Comparison of ENCODE assay signal across 21 cellular contexts in the genomic region with DNA sequence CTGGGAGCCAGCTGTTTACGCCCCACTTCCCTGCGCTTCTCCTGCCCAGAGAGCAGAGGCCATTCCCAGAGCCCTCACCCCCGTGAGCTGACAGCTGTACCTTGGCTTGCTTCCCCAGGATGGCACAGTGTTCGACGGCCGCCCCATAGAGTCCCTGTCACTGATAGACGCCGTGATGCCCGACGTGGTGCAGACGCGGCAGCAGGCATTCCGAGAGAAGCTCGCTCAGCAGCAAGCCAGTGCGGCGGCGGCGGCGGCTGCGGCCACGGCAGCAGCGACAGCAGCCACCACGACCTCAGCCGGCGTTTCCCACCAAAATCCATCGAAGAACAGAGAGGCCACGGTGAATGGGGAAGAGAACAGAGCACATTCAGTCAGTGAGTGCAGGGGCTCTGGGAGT.
"Had no signal": no experiment of that assay in that cellular context is flagged by ENCODE, and none has a peak within 500 bp of the region (broad histone marks: within the 10 kb centered on the region; RNA-seq: fewer than 3 reads in every experiment).

No MANE protein-coding gene starts in this region.

- H2AFZ ChIP-seq: hepatocyte had no signal

- DNase-seq: dermis blood vessel endothelial cell; dorsolateral prefrontal cortex; effector CD4-positive, alpha-beta T cell; effector memory CD4-positive, alpha-beta T cell; foreskin keratinocyte; heart left ventricle; hypothalamus; immature natural killer cell; left cardiac atrium; left lung; lower lobe of right lung; mesenchymal stem cell; mucosa of descending colon had no signal

- FAIRE-seq: colon, endothelial cell of umbilical vein, frontal cortex, keratinocyte had no signal

- H3K4me1 ChIP-seq: foreskin keratinocyte, gastroesophageal sphincter, heart left ventricle, left lung, lower lobe of right lung had no signal

- H3K4me3 ChIP-seq: coronary artery, dorsolateral prefrontal cortex, esophagus muscularis mucosa, gastroesophageal sphincter, heart left ventricle, hepatocyte, left lung, lower lobe of right lung, mucosa of descending colon had no signal

- ATAC-seq: foreskin keratinocyte, gastroesophageal sphincter, heart left ventricle, left lung, lower lobe of right lung, mucosa of descending colon had no signal

- H3K4me2 ChIP-seq: hepatocyte had no signal

- H3K36me3 ChIP-seq: lower lobe of right lung had no signal

- H3K27me3 ChIP-seq: esophagus muscularis mucosa, foreskin keratinocyte, gastroesophageal sphincter, heart left ventricle, hepatocyte, left lung had no signal

- H3K9me3 ChIP-seq: esophagus muscularis mucosa, gastroesophageal sphincter, heart left ventricle, left lung, lower lobe of right lung, mucosa of descending colon had no signal

- H3K79me2 ChIP-seq: hepatocyte had no signal

- H3K27ac ChIP-seq: coronary artery, dorsolateral prefrontal cortex, esophagus muscularis mucosa, foreskin keratinocyte, gastroesophageal sphincter, heart left ventricle, hepatocyte, left lung, lower lobe of right lung had no signal
